1 cellular context compared by ENCODE assay signal in genomic region chr1:212035835-212036605, GRCh38.
TF ChIP-seq lines count a peak whose summit lies in the region.

No MANE protein-coding gene starts in this region.

TF ChIP-seq in HepG2, 621 proteins besides CTCF, POLR2A, EP300 and RAD21 (continued from another document and continues in another):
- no peak for TF ChIP-seq PLRG1 (conservative IDR thresholded peaks at IDR 0.05)
- no peak for TF ChIP-seq ZNF883 (CRISPR knock-in tag; IDR thresholded peaks at IDR 0.05; ENCODE audit: not compliant biosample characterization)
- no peak for TF ChIP-seq ISX (CRISPR knock-in tag; conservative IDR thresholded peaks at IDR 0.05)
- no peak for TF ChIP-seq CCAR2 (optimal IDR thresholded peaks at IDR 0.05; ENCODE audit: low read depth, low read length)
- TF ChIP-seq PHB2 (IDR thresholded peaks at IDR 0.05; ENCODE audit: partially characterized antibody), result no peak
- TF ChIP-seq ZNF570 (CRISPR knock-in tag; IDR thresholded peaks at IDR 0.05; ENCODE audit: borderline replicate concordance), result no peak
- TF ChIP-seq ZNF260 (CRISPR knock-in tag; IDR thresholded peaks at IDR 0.05; ENCODE audit: borderline replicate concordance, low read depth), result no peak
- no peak for TF ChIP-seq ZNF605 (CRISPR knock-in tag; IDR thresholded peaks at IDR 0.05)
- TF ChIP-seq ZNF256 (CRISPR knock-in tag; conservative IDR thresholded peaks at IDR 0.05), result no peak
- no peak for TF ChIP-seq NR2F2 (IDR thresholded peaks at IDR 0.05; ENCODE audit: borderline replicate concordance, low read depth)
- no peak for TF ChIP-seq ZNF335 (CRISPR knock-in tag; IDR thresholded peaks at IDR 0.05)
- 0 out of 2 replicates have a peak, but pooled peaks have one; percentile 18 for TF ChIP-seq ZNF333 (CRISPR knock-in tag; IDR thresholded peaks at IDR 0.05; ENCODE audit: borderline replicate concordance)
- no peak for TF ChIP-seq HNF1A (IDR thresholded peaks at IDR 0.05; ENCODE audit: low read depth)
- no peak for TF ChIP-seq HNF1A (CRISPR knock-in tag; IDR thresholded peaks at IDR 0.05; ENCODE audit: borderline replicate concordance)
- no peak for TF ChIP-seq MED13 (CRISPR knock-in tag; IDR thresholded peaks at IDR 0.05)
- 0 out of 2 replicates have a peak, but pooled peaks have one; percentile 7 for TF ChIP-seq ZNF510 (CRISPR knock-in tag; IDR thresholded peaks at IDR 0.05; ENCODE audit: low read depth)
- 0 out of 2 replicates have a peak, but pooled peaks have one; percentile 1 for TF ChIP-seq GMEB2 (CRISPR knock-in tag; IDR thresholded peaks at IDR 0.05; ENCODE audit: low read depth)
- TF ChIP-seq ATF3 (CRISPR knock-in tag; IDR thresholded peaks at IDR 0.05), result no peak
- no peak for TF ChIP-seq ZNF775 (CRISPR knock-in tag; IDR thresholded peaks at IDR 0.05; ENCODE audit: borderline replicate concordance)
- TF ChIP-seq ZNF280B (CRISPR knock-in tag; IDR thresholded peaks at IDR 0.05; ENCODE audit: borderline replicate concordance), result no peak
- no peak for TF ChIP-seq SIX1 (CRISPR knock-in tag; IDR thresholded peaks at IDR 0.05; ENCODE audit: borderline replicate concordance)
- 0 out of 2 replicates have a peak, but pooled peaks have one; percentile 4 for TF ChIP-seq ZNF776 (CRISPR knock-in tag; IDR thresholded peaks at IDR 0.05)
- no peak for TF ChIP-seq DRAP1 (CRISPR knock-in tag; IDR thresholded peaks at IDR 0.05)
- peak; percentile 9; the same call in 1 of the 2 replicates for TF ChIP-seq ARNT2 (CRISPR knock-in tag; IDR thresholded peaks at IDR 0.05; ENCODE audit: low read depth)
- no peak for TF ChIP-seq HBP1 (CRISPR knock-in tag; IDR thresholded peaks at IDR 0.05; ENCODE audit: low read depth)
- no peak for TF ChIP-seq ZBED4 (CRISPR knock-in tag; IDR thresholded peaks at IDR 0.05; ENCODE audit: borderline replicate concordance)
- TF ChIP-seq NCOA2 (CRISPR knock-in tag; IDR thresholded peaks at IDR 0.05), result peak; percentile 7; the same call in 1 of the 2 replicates
- TF ChIP-seq RFXAP (CRISPR knock-in tag; IDR thresholded peaks at IDR 0.05; ENCODE audit: borderline replicate concordance), result no peak; the same call in 1 of the 2 replicates
- no peak for TF ChIP-seq ZNF274 (CRISPR knock-in tag; IDR thresholded peaks at IDR 0.05)
- no peak for TF ChIP-seq SMAD9 (CRISPR knock-in tag; IDR thresholded peaks at IDR 0.05)
- TF ChIP-seq FOSL1 (CRISPR knock-in tag; IDR thresholded peaks at IDR 0.05; ENCODE audit: borderline replicate concordance), result no peak
- peak; percentile 13 for TF ChIP-seq HDAC1 (CRISPR knock-in tag; IDR thresholded peaks at IDR 0.05)
- no peak for TF ChIP-seq ZNF318 (CRISPR knock-in tag; IDR thresholded peaks at IDR 0.05)
- TF ChIP-seq XBP1 (CRISPR knock-in tag; IDR thresholded peaks at IDR 0.05), result no peak
- no peak for TF ChIP-seq ZBTB7A (CRISPR knock-in tag; IDR thresholded peaks at IDR 0.05)
- no peak for TF ChIP-seq MYPOP (CRISPR knock-in tag; IDR thresholded peaks at IDR 0.05)
